ENCODE assay signal across 1 cellular context in the genomic region with DNA sequence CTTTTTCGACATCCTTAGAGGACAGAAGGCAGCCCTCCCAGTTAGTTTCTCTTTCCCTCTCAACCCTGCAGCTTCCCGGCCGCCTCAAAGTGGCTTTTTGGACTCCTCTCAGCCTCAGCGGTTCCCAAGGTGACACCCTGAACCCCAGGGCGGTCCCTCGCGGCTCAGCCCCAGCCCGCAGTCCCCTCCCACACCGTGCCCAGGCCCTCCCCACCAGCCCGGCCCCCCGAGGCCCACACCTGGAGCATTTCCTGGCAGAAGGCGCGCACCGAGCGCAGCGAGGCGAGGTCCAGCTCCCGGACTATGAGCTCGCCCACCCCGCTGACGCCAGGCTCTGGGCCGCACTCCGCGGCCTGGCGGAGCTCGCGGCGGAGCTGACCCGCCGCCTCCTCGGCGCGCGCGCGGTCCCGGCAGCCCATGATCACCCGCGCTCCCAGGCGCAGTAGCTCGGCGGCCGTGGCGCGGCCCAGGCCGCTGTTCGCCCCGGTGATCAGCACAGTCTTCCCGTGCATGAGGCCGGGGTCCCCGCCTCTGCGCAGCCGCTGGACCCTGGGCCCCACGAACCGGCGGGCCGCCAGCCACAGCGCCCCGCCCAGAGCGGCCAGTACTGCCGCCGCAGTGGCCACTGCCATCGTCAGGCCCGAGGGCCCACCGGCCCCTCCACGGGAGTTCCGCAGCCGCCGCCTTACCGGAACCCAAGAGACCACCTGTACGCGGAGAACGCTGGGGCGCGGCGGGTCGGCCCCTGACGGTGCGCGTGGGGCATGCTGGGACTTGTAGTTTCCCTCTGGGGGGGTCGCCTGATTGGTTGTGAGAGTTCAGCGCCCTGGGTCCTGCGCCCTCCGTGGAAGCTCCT.
TF ChIP-seq lines count a peak whose summit lies in the region.

A gene with protein sequence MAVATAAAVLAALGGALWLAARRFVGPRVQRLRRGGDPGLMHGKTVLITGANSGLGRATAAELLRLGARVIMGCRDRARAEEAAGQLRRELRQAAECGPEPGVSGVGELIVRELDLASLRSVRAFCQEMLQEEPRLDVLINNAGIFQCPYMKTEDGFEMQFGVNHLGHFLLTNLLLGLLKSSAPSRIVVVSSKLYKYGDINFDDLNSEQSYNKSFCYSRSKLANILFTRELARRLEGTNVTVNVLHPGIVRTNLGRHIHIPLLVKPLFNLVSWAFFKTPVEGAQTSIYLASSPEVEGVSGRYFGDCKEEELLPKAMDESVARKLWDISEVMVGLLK (minus strand): TSS at position 713 of the 856 bp plus-strand sequence. CDS start 81 bp downstream, at position 632.

TF ChIP-seq in HepG2, 621 proteins besides CTCF, POLR2A, EP300 and RAD21 (continued from another document and continues in another):
- TF ChIP-seq, protein P1, sequence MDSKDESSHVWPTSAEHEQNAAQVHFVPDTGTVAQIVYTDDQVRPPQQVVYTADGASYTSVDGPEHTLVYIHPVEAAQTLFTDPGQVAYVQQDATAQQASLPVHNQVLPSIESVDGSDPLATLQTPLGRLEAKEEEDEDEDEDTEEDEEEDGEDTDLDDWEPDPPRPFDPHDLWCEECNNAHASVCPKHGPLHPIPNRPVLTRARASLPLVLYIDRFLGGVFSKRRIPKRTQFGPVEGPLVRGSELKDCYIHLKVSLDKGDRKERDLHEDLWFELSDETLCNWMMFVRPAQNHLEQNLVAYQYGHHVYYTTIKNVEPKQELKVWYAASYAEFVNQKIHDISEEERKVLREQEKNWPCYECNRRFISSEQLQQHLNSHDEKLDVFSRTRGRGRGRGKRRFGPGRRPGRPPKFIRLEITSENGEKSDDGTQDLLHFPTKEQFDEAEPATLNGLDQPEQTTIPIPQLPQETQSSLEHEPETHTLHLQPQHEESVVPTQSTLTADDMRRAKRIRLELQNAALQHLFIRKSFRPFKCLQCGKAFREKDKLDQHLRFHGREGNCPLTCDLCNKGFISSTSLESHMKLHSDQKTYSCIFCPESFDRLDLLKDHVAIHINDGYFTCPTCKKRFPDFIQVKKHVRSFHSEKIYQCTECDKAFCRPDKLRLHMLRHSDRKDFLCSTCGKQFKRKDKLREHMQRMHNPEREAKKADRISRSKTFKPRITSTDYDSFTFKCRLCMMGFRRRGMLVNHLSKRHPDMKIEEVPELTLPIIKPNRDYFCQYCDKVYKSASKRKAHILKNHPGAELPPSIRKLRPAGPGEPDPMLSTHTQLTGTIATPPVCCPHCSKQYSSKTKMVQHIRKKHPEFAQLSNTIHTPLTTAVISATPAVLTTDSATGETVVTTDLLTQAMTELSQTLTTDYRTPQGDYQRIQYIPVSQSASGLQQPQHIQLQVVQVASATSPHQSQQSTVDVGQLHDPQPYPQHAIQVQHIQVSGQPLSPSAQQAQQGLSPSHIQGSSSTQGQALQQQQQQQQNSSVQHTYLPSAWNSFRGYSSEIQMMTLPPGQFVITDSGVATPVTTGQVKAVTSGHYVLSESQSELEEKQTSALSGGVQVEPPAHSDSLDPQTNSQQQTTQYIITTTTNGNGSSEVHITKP (CRISPR knock-in tag; IDR thresholded peaks at IDR 0.05; ENCODE audit: low read depth), result 0 out of 2 replicates have a peak, but pooled peaks have one; percentile 25
- TF ChIP-seq MAFK (conservative IDR thresholded peaks at IDR 0.05 in 1 of 2, IDR thresholded peaks at IDR 0.05 in 1 of 2; ENCODE audit: low read length in 2 of 2) (no peak), ZFP37 (CRISPR knock-in tag; IDR thresholded peaks at IDR 0.05; ENCODE audit: borderline replicate concordance) (no peak), NR2C2 (CRISPR knock-in tag; IDR thresholded peaks at IDR 0.05; ENCODE audit: borderline replicate concordance) (peak; percentile 96), RELA (CRISPR knock-in tag; IDR thresholded peaks at IDR 0.05) (no peak), ZNF839 (CRISPR knock-in tag; IDR thresholded peaks at IDR 0.05; ENCODE audit: borderline replicate concordance) (no peak), CHD4 (IDR thresholded peaks at IDR 0.05; ENCODE audit: borderline replicate concordance, low read length) (no peak), MAZ (IDR thresholded peaks at IDR 0.05; ENCODE audit: borderline replicate concordance, low read depth, low read length) (peak; percentile 75), MAZ (CRISPR knock-in tag; IDR thresholded peaks at IDR 0.05; ENCODE audit: low read depth) (peak; percentile 95), ZNF674 (CRISPR knock-in tag; IDR thresholded peaks at IDR 0.05; ENCODE audit: low read depth) (peak; percentile 46; the same call in 1 of the 2 replicates), ZNF709 (CRISPR knock-in tag; IDR thresholded peaks at IDR 0.05) (peak; percentile 97), ZNF781 (CRISPR knock-in tag; IDR thresholded peaks at IDR 0.05; ENCODE audit: borderline replicate concordance, not compliant biosample characterization) (peak; percentile 22), MED1 (CRISPR knock-in tag; IDR thresholded peaks at IDR 0.05) (peak; percentile 62), SRSF4 (IDR thresholded peaks at IDR 0.05; ENCODE audit: low read depth, low read length, poor library complexity, severe bottlenecking) (no peak), HNRNPL (IDR thresholded peaks at IDR 0.05; ENCODE audit: low read depth, low read length) (0 out of 2 replicates have a peak, but pooled peaks have one; percentile 29), ZNF3 (CRISPR knock-in tag; IDR thresholded peaks at IDR 0.05) (no peak), ZNF333 (CRISPR knock-in tag; IDR thresholded peaks at IDR 0.05; ENCODE audit: borderline replicate concordance) (peak; percentile 95), ZC3H13 (CRISPR knock-in tag; IDR thresholded peaks at IDR 0.05) (peak; percentile 87), TSC22D2 (CRISPR knock-in tag; IDR thresholded peaks at IDR 0.05; ENCODE audit: borderline replicate concordance) (0 out of 2 replicates have a peak, but pooled peaks have one; percentile 14), SETDB1 (CRISPR knock-in tag; IDR thresholded peaks at IDR 0.05; ENCODE audit: borderline replicate concordance) (no peak), CBX2 (IDR thresholded peaks at IDR 0.05; ENCODE audit: low read depth, low read length) (no peak), CBX2 (CRISPR knock-in tag; IDR thresholded peaks at IDR 0.05; ENCODE audit: low read depth) (peak; percentile 91; the same call in 1 of the 2 replicates), MIER2 (CRISPR knock-in tag; IDR thresholded peaks at IDR 0.05) (no peak), TBP (CRISPR knock-in tag; IDR thresholded peaks at IDR 0.05) (0 out of 2 replicates have a peak, but pooled peaks have one; percentile 79)
- TF ChIP-seq, protein P2, sequence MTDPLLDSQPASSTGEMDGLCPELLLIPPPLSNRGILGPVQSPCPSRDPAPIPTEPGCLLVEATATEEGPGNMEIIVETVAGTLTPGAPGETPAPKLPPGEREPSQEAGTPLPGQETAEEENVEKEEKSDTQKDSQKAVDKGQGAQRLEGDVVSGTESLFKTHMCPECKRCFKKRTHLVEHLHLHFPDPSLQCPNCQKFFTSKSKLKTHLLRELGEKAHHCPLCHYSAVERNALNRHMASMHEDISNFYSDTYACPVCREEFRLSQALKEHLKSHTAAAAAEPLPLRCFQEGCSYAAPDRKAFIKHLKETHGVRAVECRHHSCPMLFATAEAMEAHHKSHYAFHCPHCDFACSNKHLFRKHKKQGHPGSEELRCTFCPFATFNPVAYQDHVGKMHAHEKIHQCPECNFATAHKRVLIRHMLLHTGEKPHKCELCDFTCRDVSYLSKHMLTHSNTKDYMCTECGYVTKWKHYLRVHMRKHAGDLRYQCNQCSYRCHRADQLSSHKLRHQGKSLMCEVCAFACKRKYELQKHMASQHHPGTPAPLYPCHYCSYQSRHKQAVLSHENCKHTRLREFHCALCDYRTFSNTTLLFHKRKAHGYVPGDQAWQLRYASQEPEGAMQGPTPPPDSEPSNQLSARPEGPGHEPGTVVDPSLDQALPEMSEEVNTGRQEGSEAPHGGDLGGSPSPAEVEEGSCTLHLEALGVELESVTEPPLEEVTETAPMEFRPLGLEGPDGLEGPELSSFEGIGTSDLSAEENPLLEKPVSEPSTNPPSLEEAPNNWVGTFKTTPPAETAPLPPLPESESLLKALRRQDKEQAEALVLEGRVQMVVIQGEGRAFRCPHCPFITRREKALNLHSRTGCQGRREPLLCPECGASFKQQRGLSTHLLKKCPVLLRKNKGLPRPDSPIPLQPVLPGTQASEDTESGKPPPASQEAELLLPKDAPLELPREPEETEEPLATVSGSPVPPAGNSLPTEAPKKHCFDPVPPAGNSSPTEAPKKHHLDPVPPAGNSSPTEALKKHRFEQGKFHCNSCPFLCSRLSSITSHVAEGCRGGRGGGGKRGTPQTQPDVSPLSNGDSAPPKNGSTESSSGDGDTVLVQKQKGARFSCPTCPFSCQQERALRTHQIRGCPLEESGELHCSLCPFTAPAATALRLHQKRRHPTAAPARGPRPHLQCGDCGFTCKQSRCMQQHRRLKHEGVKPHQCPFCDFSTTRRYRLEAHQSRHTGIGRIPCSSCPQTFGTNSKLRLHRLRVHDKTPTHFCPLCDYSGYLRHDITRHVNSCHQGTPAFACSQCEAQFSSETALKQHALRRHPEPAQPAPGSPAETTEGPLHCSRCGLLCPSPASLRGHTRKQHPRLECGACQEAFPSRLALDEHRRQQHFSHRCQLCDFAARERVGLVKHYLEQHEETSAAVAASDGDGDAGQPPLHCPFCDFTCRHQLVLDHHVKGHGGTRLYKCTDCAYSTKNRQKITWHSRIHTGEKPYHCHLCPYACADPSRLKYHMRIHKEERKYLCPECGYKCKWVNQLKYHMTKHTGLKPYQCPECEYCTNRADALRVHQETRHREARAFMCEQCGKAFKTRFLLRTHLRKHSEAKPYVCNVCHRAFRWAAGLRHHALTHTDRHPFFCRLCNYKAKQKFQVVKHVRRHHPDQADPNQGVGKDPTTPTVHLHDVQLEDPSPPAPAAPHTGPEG (CRISPR knock-in tag; IDR thresholded peaks at IDR 0.05), result peak; percentile 90
- TF ChIP-seq, protein P3, sequence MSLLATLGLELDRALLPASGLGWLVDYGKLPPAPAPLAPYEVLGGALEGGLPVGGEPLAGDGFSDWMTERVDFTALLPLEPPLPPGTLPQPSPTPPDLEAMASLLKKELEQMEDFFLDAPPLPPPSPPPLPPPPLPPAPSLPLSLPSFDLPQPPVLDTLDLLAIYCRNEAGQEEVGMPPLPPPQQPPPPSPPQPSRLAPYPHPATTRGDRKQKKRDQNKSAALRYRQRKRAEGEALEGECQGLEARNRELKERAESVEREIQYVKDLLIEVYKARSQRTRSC (CRISPR knock-in tag; IDR thresholded peaks at IDR 0.05; ENCODE audit: low read depth), result 0 out of 2 replicates have a peak, but pooled peaks have one; percentile 68
- TF ChIP-seq, protein P4, sequence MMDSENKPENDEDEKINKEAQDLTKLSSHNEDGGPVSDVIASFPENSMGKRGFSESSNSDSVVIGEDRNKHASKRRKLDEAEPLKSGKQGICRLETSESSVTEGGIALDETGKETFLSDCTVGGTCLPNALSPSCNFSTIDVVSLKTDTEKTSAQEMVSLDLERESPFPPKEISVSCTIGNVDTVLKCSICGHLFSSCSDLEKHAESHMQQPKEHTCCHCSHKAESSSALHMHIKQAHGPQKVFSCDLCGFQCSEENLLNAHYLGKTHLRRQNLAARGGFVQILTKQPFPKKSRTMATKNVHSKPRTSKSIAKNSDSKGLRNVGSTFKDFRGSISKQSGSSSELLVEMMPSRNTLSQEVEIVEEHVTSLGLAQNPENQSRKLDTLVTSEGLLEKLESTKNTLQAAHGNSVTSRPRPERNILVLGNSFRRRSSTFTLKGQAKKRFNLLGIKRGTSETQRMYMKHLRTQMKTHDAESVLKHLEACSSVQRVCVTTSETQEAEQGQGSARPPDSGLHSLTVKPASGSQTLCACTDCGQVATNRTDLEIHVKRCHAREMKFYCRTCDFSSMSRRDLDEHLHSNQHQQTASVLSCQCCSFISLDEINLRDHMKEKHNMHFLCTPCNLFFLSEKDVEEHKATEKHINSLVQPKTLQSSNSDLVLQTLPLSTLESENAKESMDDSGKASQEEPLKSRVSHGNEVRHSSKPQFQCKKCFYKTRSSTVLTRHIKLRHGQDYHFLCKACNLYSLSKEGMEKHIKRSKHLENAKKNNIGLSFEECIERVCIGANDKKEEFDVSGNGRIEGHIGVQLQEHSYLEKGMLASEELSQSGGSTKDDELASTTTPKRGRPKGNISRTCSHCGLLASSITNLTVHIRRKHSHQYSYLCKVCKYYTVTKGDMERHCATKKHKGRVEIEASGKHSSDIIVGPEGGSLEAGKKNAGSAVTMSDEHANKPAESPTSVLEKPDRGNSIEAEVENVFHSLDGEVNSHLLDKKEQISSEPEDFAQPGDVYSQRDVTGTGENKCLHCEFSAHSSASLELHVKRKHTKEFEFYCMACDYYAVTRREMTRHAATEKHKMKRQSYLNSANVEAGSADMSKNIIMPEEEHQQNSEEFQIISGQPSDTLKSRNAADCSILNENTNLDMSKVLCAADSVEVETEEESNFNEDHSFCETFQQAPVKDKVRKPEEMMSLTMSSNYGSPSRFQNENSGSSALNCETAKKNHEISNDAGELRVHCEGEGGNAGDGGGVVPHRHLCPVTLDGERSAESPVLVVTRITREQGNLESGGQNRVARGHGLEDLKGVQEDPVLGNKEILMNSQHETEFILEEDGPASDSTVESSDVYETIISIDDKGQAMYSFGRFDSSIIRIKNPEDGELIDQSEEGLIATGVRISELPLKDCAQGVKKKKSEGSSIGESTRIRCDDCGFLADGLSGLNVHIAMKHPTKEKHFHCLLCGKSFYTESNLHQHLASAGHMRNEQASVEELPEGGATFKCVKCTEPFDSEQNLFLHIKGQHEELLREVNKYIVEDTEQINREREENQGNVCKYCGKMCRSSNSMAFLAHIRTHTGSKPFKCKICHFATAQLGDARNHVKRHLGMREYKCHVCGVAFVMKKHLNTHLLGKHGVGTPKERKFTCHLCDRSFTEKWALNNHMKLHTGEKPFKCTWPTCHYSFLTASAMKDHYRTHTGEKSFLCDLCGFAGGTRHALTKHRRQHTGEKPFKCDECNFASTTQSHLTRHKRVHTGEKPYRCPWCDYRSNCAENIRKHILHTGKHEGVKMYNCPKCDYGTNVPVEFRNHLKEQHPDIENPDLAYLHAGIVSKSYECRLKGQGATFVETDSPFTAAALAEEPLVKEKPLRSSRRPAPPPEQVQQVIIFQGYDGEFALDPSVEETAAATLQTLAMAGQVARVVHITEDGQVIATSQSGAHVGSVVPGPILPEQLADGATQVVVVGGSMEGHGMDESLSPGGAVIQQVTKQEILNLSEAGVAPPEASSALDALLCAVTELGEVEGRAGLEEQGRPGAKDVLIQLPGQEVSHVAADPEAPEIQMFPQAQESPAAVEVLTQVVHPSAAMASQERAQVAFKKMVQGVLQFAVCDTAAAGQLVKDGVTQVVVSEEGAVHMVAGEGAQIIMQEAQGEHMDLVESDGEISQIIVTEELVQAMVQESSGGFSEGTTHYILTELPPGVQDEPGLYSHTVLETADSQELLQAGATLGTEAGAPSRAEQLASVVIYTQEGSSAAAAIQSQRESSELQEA (CRISPR knock-in tag; IDR thresholded peaks at IDR 0.05; ENCODE audit: not compliant biosample characterization), result no peak
- TF ChIP-seq, protein P5, sequence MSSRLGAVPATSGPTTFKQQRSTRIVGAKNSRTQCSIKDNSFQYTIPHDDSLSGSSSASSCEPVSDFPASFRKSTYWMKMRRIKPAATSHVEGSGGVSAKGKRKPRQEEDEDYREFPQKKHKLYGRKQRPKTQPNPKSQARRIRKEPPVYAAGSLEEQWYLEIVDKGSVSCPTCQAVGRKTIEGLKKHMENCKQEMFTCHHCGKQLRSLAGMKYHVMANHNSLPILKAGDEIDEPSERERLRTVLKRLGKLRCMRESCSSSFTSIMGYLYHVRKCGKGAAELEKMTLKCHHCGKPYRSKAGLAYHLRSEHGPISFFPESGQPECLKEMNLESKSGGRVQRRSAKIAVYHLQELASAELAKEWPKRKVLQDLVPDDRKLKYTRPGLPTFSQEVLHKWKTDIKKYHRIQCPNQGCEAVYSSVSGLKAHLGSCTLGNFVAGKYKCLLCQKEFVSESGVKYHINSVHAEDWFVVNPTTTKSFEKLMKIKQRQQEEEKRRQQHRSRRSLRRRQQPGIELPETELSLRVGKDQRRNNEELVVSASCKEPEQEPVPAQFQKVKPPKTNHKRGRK (CRISPR knock-in tag; IDR thresholded peaks at IDR 0.05), result no peak; the same call in 1 of the 2 replicates
